ENCODE assay signal across 1 cellular context in the genomic region with DNA sequence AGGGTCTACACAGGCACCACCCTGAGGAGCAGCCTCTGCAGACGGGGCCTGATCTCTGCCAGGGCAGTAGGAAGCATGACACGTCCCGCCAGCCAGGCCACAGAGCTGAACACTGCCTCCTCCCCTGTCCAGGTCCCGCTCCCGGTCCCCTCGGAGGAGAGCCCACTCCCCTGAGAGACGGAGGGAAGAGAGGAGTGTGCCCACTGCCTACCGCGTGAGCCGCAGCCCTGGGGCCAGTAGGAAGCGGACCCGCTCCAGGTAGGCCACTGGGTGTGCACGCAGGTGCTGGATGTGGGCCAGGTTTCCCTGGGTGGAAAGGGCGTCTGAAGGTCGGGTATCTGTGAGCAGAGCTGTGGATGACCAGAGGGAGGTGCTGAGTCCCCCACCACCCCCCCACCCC.
TF ChIP-seq lines count a peak whose summit lies in the region.

No MANE protein-coding gene starts in this region.

TF ChIP-seq in WTC11, 78 proteins besides CTCF, POLR2A, EP300 and RAD21:
- TF ChIP-seq ZNF512 (CRISPR knock-in tag; IDR thresholded peaks at IDR 0.05; ENCODE audit: borderline replicate concordance): no peak
- TF ChIP-seq, protein P1, sequence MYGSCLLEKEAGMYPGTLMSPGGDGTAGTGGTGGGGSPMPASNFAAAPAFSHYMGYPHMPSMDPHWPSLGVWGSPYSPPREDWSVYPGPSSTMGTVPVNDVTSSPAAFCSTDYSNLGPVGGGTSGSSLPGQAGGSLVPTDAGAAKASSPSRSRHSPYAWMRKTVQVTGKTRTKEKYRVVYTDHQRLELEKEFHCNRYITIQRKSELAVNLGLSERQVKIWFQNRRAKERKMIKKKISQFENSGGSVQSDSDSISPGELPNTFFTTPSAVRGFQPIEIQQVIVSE (CRISPR knock-in tag; IDR thresholded peaks at IDR 0.05; ENCODE audit: borderline replicate concordance): no peak
- TF ChIP-seq SMAD4 (CRISPR knock-in tag; IDR thresholded peaks at IDR 0.05): no peak
- TF ChIP-seq EMX1 (CRISPR knock-in tag; IDR thresholded peaks at IDR 0.05): no peak
- TF ChIP-seq, protein P2, sequence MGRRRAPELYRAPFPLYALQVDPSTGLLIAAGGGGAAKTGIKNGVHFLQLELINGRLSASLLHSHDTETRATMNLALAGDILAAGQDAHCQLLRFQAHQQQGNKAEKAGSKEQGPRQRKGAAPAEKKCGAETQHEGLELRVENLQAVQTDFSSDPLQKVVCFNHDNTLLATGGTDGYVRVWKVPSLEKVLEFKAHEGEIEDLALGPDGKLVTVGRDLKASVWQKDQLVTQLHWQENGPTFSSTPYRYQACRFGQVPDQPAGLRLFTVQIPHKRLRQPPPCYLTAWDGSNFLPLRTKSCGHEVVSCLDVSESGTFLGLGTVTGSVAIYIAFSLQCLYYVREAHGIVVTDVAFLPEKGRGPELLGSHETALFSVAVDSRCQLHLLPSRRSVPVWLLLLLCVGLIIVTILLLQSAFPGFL (CRISPR knock-in tag; IDR thresholded peaks at IDR 0.05; ENCODE audit: borderline replicate concordance): no peak
- no peak for TF ChIP-seq ZBTB43 (CRISPR knock-in tag; IDR thresholded peaks at IDR 0.05)
- TF ChIP-seq, protein P3, sequence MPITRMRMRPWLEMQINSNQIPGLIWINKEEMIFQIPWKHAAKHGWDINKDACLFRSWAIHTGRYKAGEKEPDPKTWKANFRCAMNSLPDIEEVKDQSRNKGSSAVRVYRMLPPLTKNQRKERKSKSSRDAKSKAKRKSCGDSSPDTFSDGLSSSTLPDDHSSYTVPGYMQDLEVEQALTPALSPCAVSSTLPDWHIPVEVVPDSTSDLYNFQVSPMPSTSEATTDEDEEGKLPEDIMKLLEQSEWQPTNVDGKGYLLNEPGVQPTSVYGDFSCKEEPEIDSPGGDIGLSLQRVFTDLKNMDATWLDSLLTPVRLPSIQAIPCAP (CRISPR knock-in tag; IDR thresholded peaks at IDR 0.05): no peak
- TF ChIP-seq ESRRA (CRISPR knock-in tag; IDR thresholded peaks at IDR 0.05; ENCODE audit: borderline replicate concordance): no peak
- no peak for TF ChIP-seq ETV6 (CRISPR knock-in tag; IDR thresholded peaks at IDR 0.05)
- no peak for TF ChIP-seq SOX15 (CRISPR knock-in tag; IDR thresholded peaks at IDR 0.05)
- TF ChIP-seq ELF4 (CRISPR knock-in tag; IDR thresholded peaks at IDR 0.05; ENCODE audit: low read depth): no peak
- no peak for TF ChIP-seq GTF2I (CRISPR knock-in tag; conservative IDR thresholded peaks at IDR 0.05)
- no peak for TF ChIP-seq ZNF396 (CRISPR knock-in tag; IDR thresholded peaks at IDR 0.05; ENCODE audit: borderline replicate concordance)
- no peak for TF ChIP-seq AR (CRISPR knock-in tag; IDR thresholded peaks at IDR 0.05)
- TF ChIP-seq TP53 (CRISPR knock-in tag; IDR thresholded peaks at IDR 0.05): no peak
